In the genomic region with DNA sequence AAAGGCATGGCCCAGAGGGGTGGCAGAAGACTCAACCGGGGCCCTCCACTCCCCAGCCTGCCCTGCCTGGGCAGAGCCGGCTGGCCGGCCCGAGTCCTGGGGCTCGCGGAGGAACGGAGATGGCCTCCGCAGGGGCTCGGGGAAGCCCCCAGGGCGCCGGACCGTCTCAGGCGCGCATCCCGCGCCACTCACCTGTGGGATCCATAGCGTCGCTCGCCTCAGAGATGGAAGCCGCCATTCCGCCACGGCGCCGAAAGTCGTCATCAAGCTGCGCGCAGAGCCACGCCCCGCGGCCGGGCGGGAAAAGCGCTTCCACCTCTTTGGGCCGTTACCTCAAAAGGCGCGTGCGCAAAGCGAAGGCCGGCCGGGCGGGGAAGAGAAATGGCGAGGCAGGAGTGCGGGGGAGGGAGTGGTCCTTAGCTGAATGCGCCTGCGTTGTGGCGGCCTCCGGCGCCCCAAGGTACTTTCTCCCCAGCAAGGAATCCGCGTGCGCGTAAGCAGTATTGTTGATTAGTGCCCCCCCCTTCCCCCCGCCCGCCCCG, we compare ENCODE assay signal across 8 cellular contexts. TPM values are rescaled to one million over a fixed set of nuclear protein-coding genes. Genes with fewer than 3 reads are reported as not detected.
A peak's percentile ranks its signal among the peaks of the same experiment; 100 is the strongest.
DNase-seq lines count a peak whose midpoint lies in the region; ATAC-seq and TF ChIP-seq lines count a peak whose summit lies in the region.

A gene with protein sequence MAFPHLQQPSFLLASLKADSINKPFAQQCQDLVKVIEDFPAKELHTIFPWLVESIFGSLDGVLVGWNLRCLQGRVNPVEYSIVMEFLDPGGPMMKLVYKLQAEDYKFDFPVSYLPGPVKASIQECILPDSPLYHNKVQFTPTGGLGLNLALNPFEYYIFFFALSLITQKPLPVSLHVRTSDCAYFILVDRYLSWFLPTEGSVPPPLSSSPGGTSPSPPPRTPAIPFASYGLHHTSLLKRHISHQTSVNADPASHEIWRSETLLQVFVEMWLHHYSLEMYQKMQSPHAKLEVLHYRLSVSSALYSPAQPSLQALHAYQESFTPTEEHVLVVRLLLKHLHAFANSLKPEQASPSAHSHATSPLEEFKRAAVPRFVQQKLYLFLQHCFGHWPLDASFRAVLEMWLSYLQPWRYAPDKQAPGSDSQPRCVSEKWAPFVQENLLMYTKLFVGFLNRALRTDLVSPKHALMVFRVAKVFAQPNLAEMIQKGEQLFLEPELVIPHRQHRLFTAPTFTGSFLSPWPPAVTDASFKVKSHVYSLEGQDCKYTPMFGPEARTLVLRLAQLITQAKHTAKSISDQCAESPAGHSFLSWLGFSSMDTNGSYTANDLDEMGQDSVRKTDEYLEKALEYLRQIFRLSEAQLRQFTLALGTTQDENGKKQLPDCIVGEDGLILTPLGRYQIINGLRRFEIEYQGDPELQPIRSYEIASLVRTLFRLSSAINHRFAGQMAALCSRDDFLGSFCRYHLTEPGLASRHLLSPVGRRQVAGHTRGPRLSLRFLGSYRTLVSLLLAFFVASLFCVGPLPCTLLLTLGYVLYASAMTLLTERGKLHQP (minus strand): TSS at position 265 of the 542 bp plus-strand sequence. CDS start 5,010 bp downstream, outside the sequence.

- peak; percentile 70 for ATAC-seq in GM18498 (IDR thresholded peaks at IDR 0.05; ENCODE audit: unreplicated experiment)
- peak; percentile 58 for ATAC-seq in HG02943 (IDR thresholded peaks at IDR 0.05; ENCODE audit: low read depth, unreplicated experiment)

- no peak for TF ChIP-seq CTCF in right atrium auricular region (IDR thresholded peaks at IDR 0.05)
- TF ChIP-seq CTCF in uterus (IDR thresholded peaks at IDR 0.05), result peak in 1 of 4 experiments; percentile 19

- DNase-seq in NCI-H187 treated with DMSO at 0.1 percent for 48 hours (lab: John Stamatoyannopoulos, UW) (peak; percentile 7), anterior cingulate cortex (lab: John Stamatoyannopoulos, UW) (peak; percentile 52 to 99 (median 94)), right atrium auricular region (ENCODE audit: low spot score) (peak; percentile 96), pulmonary artery endothelial cell (ENCODE audit: low read depth, low spot score) (peak; percentile 79), uterus (peak; percentile 97 to 98)

- peak within 1 kb of the TSS; percentile 89 to 95 for H3K27ac ChIP-seq in right atrium auricular region
- H3K27ac ChIP-seq in uterus, result peak within 1 kb of the TSS; percentile 92 to 95

- no peak for TF ChIP-seq POLR2A in uterus (IDR thresholded peaks at IDR 0.05)

- H3K4me3 ChIP-seq in right atrium auricular region (peak within 1 kb of the TSS; percentile 97 to 99), uterus (peak within 1 kb of the TSS; percentile 84 to 100)

- intact Hi-C loops in T-helper 2 cell treated with Interferon-gamma antibody and Interleukin-4, amounts not matched to agents 100 ng/mL and 5 ng/mL, for 36 hours (cut with micrococcal nuclease), result loop anchor here (1.0 to 5.0 kb wide), 5 partner anchors 34 to 1311 kb away; a partner anchor contains a TSS
- intact Hi-C loops in uterus (cut with DNase I; ENCODE audit: low total_unique reads), result loop anchor here (10.0 kb wide), 1 partner anchor 153 kb away; no protein-coding TSS in a partner anchor

- H3K36me3 ChIP-seq in right atrium auricular region, result no peaks in the 10 kb centered on the region
- H3K36me3 ChIP-seq in uterus, result no peaks in the 10 kb centered on the region

- H3K4me1 ChIP-seq in right atrium auricular region (peaks cover 0 to 26% of the 10 kb centered on the region in 2 donors), uterus (peaks cover 0 to 11% of the 10 kb centered on the region in 2 donors)

- no peaks in the 10 kb centered on the region for H3K9me3 ChIP-seq in right atrium auricular region
- H3K9me3 ChIP-seq in uterus, result no peaks in the 10 kb centered on the region

- H3K27me3 ChIP-seq in right atrium auricular region, result no peaks in the 10 kb centered on the region
- H3K27me3 ChIP-seq in uterus, result no peaks in the 10 kb centered on the region

RNA-seq across cellular contexts. Expression of the gene that starts here (rescaled TPM):
- 74.5 and 79.0 TPM in 2 replicates for total RNA-seq in T-helper 2 cell treated with Interferon-gamma antibody and Interleukin-4, amounts not matched to agents 100 ng/mL and 5 ng/mL, for 36 hours
- total RNA-seq in right atrium auricular region (10 to 100 TPM; 20.7 to 23.8 TPM), pulmonary artery endothelial cell (14.8 and 17.2 TPM in 2 replicates), uterus (10 to 100 TPM; 15.0 to 74.9 (median 35.4) TPM)

Comparison
In these comparisons a context has a peak if more than half of its experiments do, and no peak if none do; other contexts are left out.
1. Peak in every context shown above with its lines: DNase-seq, ATAC-seq, H3K4me3 ChIP-seq and H3K27ac ChIP-seq.
2. DNase-seq: peak in every context shown above with its lines; median percentile 98 in uterus; 96 in right atrium auricular region; 94 in anterior cingulate cortex; 79 in pulmonary artery endothelial cell; 7 in NCI-H187 treated with DMSO at 0.1 percent for 48 hours.